1 cellular context compared by ENCODE assay signal in genomic region chr3:112086018-112086854, GRCh38.
TF ChIP-seq lines count a peak whose summit lies in the region.

A gene with protein sequence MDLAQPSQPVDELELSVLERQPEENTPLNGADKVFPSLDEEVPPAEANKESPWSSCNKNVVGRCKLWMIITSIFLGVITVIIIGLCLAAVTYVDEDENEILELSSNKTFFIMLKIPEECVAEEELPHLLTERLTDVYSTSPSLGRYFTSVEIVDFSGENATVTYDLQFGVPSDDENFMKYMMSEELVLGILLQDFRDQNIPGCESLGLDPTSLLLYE (plus strand): TSS chr3:112086389. CDS start chr3:112086408, 19 bp downstream.

TF ChIP-seq in K562, 482 proteins besides CTCF, POLR2A, EP300 and RAD21 (continued from another document and continues in another):
- no peak for TF ChIP-seq ZNF699 (CRISPR knock-in tag; IDR thresholded peaks at IDR 0.05; ENCODE audit: insufficient replicate concordance)
- no peak for TF ChIP-seq ARID1B (IDR thresholded peaks at IDR 0.05)
- TF ChIP-seq BHLHE40 (IDR thresholded peaks at IDR 0.05; ENCODE audit: low read length) = no peak
- no peak for TF ChIP-seq NCOA4 (IDR thresholded peaks at IDR 0.05; ENCODE audit: partially characterized antibody)
- no peak for TF ChIP-seq BACH1 (tag; IDR thresholded peaks at IDR 0.05)
- no peak for TF ChIP-seq NFATC3 (IDR thresholded peaks at IDR 0.05)
- no peak for TF ChIP-seq GTF2E2 (tag; IDR thresholded peaks at IDR 0.05)
- TF ChIP-seq, protein P1, sequence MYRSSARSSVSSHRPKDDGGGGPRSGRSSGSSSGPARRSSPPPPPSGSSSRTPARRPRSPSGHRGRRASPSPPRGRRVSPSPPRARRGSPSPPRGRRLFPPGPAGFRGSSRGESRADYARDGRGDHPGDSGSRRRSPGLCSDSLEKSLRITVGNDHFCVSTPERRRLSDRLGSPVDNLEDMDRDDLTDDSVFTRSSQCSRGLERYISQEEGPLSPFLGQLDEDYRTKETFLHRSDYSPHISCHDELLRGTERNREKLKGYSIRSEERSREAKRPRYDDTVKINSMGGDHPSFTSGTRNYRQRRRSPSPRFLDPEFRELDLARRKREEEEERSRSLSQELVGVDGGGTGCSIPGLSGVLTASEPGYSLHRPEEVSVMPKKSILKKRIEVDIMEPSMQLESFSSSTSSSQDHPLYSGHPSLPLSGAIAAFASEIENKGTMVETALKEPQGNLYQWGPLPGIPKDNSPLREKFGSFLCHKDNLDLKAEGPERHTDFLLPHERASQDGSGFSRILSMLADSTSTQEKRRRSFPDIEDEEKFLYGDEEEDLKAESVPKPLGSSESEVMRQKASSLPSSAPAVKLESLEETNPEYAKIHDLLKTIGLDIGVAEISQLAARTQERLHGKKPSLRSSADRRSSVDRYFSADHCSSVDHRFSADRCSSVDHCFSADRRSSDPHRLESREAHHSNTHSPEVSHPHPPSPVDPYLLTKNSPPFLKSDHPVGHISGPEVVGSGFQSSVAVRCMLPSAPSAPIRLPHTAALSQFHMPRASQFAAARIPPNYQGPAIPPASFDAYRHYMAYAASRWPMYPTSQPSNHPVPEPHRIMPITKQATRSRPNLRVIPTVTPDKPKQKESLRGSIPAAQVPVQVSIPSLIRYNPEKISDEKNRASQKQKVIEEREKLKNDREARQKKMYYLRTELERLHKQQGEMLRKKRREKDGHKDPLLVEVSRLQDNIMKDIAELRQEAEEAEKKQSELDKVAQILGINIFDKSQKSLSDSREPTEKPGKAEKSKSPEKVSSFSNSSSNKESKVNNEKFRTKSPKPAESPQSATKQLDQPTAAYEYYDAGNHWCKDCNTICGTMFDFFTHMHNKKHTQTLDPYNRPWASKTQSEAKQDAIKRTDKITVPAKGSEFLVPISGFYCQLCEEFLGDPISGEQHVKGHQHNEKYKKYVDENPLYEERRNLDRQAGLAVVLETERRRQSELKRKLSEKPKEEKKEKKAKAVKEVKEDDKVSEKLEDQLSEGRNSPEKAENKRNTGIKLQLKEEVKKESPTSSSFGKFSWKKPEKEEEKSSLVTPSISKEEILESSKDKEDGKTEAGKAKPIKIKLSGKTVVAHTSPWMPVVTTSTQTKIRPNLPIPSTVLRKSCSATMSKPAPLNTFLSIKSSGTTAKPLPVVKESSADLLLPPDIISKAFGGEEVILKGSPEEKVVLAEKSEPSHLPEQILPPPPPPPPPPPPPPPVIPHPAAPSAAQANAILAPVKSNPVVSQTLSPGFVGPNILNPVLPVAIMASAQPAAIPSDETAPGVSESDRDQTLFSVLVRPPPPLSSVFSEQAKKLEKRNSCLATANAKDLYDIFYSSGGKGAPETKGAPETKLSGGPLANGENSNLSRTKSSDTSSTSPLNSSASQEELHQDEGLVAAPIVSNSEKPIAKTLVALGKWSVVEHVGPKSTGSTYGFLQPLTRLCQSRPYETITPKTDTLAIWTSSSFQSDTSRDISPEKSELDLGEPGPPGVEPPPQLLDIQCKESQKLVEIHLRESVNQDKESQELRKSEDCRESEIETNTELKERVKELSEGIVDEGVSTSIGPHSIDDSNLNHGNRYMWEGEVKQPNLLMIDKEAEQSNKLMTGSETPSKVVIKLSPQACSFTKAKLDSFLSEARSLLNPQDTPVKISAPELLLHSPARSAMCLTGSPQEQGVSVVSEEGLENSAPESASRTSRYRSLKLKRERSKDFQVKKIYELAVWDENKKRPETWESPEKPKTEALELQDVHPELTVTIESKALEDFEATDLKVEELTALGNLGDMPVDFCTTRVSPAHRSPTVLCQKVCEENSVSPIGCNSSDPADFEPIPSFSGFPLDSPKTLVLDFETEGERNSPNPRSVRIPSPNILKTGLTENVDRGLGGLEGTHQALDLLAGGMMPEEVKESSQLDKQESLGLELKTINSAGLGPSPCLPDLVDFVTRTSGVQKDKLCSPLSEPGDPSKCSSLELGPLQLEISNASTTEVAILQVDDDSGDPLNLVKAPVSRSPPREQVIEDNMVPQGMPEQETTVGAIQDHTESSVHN (IDR thresholded peaks at IDR 0.05; ENCODE audit: borderline replicate concordance in 1 of 2, low read depth in 1 of 2) = no peak
- TF ChIP-seq ZNF23 (CRISPR knock-in tag; IDR thresholded peaks at IDR 0.05) = no peak
- no peak for TF ChIP-seq ZNF436 (CRISPR knock-in tag; IDR thresholded peaks at IDR 0.05)
- TF ChIP-seq, protein P2, sequence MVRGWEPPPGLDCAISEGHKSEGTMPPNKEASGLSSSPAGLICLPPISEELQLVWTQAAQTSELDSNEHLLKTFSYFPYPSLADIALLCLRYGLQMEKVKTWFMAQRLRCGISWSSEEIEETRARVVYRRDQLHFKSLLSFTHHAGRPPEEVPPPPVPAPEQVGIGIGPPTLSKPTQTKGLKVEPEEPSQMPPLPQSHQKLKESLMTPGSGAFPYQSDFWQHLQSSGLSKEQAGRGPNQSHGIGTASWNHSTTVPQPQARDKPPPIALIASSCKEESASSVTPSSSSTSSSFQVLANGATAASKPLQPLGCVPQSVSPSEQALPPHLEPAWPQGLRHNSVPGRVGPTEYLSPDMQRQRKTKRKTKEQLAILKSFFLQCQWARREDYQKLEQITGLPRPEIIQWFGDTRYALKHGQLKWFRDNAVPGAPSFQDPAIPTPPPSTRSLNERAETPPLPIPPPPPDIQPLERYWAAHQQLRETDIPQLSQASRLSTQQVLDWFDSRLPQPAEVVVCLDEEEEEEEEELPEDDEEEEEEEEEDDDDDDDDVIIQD (CRISPR knock-in tag; IDR thresholded peaks at IDR 0.05) = no peak
- TF ChIP-seq CXXC5 (CRISPR knock-in tag; IDR thresholded peaks at IDR 0.05) = peak; percentile 63
- no peak for TF ChIP-seq ZKSCAN8 (CRISPR knock-in tag; IDR thresholded peaks at IDR 0.05)
- no peak for TF ChIP-seq HMBOX1 (IDR thresholded peaks at IDR 0.05)
- no peak for TF ChIP-seq HDGF (IDR thresholded peaks at IDR 0.05)
- TF ChIP-seq NUFIP1 (IDR thresholded peaks at IDR 0.05; ENCODE audit: partially characterized antibody) = no peak
- no peak for TF ChIP-seq SMARCA5 (IDR thresholded peaks at IDR 0.05)
- no peak for TF ChIP-seq ZNF766 (CRISPR knock-in tag; conservative IDR thresholded peaks at IDR 0.05)
- TF ChIP-seq, protein P3, sequence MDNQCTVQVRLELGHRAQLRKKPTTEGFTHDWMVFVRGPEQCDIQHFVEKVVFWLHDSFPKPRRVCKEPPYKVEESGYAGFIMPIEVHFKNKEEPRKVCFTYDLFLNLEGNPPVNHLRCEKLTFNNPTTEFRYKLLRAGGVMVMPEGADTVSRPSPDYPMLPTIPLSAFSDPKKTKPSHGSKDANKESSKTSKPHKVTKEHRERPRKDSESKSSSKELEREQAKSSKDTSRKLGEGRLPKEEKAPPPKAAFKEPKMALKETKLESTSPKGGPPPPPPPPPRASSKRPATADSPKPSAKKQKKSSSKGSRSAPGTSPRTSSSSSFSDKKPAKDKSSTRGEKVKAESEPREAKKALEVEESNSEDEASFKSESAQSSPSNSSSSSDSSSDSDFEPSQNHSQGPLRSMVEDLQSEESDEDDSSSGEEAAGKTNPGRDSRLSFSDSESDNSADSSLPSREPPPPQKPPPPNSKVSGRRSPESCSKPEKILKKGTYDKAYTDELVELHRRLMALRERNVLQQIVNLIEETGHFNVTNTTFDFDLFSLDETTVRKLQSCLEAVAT (IDR thresholded peaks at IDR 0.05) = no peak
- peak; percentile 31 to 42; a peak in 2 of 4 replicates for TF ChIP-seq NRF1 (conservative IDR thresholded peaks at IDR 0.05 in 1 of 2, IDR thresholded peaks at IDR 0.05 in 1 of 2)
- TF ChIP-seq, protein P4, sequence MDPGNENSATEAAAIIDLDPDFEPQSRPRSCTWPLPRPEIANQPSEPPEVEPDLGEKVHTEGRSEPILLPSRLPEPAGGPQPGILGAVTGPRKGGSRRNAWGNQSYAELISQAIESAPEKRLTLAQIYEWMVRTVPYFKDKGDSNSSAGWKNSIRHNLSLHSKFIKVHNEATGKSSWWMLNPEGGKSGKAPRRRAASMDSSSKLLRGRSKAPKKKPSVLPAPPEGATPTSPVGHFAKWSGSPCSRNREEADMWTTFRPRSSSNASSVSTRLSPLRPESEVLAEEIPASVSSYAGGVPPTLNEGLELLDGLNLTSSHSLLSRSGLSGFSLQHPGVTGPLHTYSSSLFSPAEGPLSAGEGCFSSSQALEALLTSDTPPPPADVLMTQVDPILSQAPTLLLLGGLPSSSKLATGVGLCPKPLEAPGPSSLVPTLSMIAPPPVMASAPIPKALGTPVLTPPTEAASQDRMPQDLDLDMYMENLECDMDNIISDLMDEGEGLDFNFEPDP (CRISPR knock-in tag; IDR thresholded peaks at IDR 0.05) = no peak
- no peak for TF ChIP-seq ZNF444 (CRISPR knock-in tag; IDR thresholded peaks at IDR 0.05)
- no peak for TF ChIP-seq ERF (CRISPR knock-in tag; IDR thresholded peaks at IDR 0.05)
- no peak for TF ChIP-seq CHCHD3 (CRISPR knock-in tag; IDR thresholded peaks at IDR 0.05)
- 0 out of 2 replicates have a peak, but pooled peaks have one; percentile 35 for TF ChIP-seq TARDBP (IDR thresholded peaks at IDR 0.05)
- TF ChIP-seq SP1 (CRISPR knock-in tag; IDR thresholded peaks at IDR 0.05) = no peak
- no peak for TF ChIP-seq BRCA1 (IDR thresholded peaks at IDR 0.05)
- TF ChIP-seq BRCA1 (CRISPR knock-in tag; IDR thresholded peaks at IDR 0.05) = no peak
- no peak for TF ChIP-seq ZNF740 (CRISPR knock-in tag; IDR thresholded peaks at IDR 0.05)
- no peak for TF ChIP-seq ZNF740 (tag; IDR thresholded peaks at IDR 0.05)
- TF ChIP-seq ATF1 (CRISPR knock-in tag; IDR thresholded peaks at IDR 0.05) = no peak
- 0 out of 2 replicates have a peak, but pooled peaks have one; percentile 30 for TF ChIP-seq ATF1 (tag; IDR thresholded peaks at IDR 0.05)
- peak in 1 of 2 experiments; percentile 28; a peak in 1 of 3 replicates for TF ChIP-seq CBX3 (IDR thresholded peaks at IDR 0.05; ENCODE audit: borderline replicate concordance in 1 of 2, low read length in 2 of 2)
- TF ChIP-seq SP2 (IDR thresholded peaks at IDR 0.05; ENCODE audit: extremely low read depth, low read depth, low read length, poor library complexity, severe bottlenecking) = no peak
- no peak for TF ChIP-seq TEAD2 (tag; IDR thresholded peaks at IDR 0.05)
- TF ChIP-seq ETV6 (IDR thresholded peaks at IDR 0.05; ENCODE audit: borderline replicate concordance in 1 of 2, low read depth in 2 of 2, low read length in 1 of 2) = no peak
- no peak for TF ChIP-seq ETV6 (CRISPR knock-in tag; IDR thresholded peaks at IDR 0.05; ENCODE audit: borderline replicate concordance)
- no peak for TF ChIP-seq SMARCE1 (IDR thresholded peaks at IDR 0.05)
- TF ChIP-seq, protein P5, sequence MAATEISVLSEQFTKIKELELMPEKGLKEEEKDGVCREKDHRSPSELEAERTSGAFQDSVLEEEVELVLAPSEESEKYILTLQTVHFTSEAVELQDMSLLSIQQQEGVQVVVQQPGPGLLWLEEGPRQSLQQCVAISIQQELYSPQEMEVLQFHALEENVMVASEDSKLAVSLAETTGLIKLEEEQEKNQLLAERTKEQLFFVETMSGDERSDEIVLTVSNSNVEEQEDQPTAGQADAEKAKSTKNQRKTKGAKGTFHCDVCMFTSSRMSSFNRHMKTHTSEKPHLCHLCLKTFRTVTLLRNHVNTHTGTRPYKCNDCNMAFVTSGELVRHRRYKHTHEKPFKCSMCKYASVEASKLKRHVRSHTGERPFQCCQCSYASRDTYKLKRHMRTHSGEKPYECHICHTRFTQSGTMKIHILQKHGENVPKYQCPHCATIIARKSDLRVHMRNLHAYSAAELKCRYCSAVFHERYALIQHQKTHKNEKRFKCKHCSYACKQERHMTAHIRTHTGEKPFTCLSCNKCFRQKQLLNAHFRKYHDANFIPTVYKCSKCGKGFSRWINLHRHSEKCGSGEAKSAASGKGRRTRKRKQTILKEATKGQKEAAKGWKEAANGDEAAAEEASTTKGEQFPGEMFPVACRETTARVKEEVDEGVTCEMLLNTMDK (IDR thresholded peaks at IDR 0.05; ENCODE audit: borderline replicate concordance, insufficient read depth, low read depth, low read length, poor library complexity, severe bottlenecking) = no peak
- no peak for TF ChIP-seq C11orf30 (IDR thresholded peaks at IDR 0.05; ENCODE audit: low read depth)
- TF ChIP-seq, protein P6, sequence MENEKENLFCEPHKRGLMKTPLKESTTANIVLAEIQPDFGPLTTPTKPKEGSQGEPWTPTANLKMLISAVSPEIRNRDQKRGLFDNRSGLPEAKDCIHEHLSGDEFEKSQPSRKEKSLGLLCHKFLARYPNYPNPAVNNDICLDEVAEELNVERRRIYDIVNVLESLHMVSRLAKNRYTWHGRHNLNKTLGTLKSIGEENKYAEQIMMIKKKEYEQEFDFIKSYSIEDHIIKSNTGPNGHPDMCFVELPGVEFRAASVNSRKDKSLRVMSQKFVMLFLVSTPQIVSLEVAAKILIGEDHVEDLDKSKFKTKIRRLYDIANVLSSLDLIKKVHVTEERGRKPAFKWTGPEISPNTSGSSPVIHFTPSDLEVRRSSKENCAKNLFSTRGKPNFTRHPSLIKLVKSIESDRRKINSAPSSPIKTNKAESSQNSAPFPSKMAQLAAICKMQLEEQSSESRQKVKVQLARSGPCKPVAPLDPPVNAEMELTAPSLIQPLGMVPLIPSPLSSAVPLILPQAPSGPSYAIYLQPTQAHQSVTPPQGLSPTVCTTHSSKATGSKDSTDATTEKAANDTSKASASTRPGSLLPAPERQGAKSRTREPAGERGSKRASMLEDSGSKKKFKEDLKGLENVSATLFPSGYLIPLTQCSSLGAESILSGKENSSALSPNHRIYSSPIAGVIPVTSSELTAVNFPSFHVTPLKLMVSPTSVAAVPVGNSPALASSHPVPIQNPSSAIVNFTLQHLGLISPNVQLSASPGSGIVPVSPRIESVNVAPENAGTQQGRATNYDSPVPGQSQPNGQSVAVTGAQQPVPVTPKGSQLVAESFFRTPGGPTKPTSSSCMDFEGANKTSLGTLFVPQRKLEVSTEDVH (IDR thresholded peaks at IDR 0.05; ENCODE audit: low read depth, partially characterized antibody) = no peak
- no peak for TF ChIP-seq ZNF764 (CRISPR knock-in tag; IDR thresholded peaks at IDR 0.05; ENCODE audit: low read depth)
- no peak for TF ChIP-seq MEF2A (IDR thresholded peaks at IDR 0.05; ENCODE audit: control insufficient read depth, low read depth, low read length)
- TF ChIP-seq ZNF696 (CRISPR knock-in tag; conservative IDR thresholded peaks at IDR 0.05) = no peak
- no peak for TF ChIP-seq NCOA1 (IDR thresholded peaks at IDR 0.05; ENCODE audit: low read depth)
- no peak for TF ChIP-seq MED1 (CRISPR knock-in tag; IDR thresholded peaks at IDR 0.05; ENCODE audit: borderline replicate concordance)
- no peak for TF ChIP-seq HDAC8 (tag; IDR thresholded peaks at IDR 0.05)
- TF ChIP-seq BRD9 (IDR thresholded peaks at IDR 0.05; ENCODE audit: low read depth, partially characterized antibody) = no peak
- peak; percentile 31; the same call in 1 of the 2 replicates for TF ChIP-seq BCOR (IDR thresholded peaks at IDR 0.05)
- TF ChIP-seq PHF20 (IDR thresholded peaks at IDR 0.05; ENCODE audit: partially characterized antibody) = no peak
